In the genomic region with DNA sequence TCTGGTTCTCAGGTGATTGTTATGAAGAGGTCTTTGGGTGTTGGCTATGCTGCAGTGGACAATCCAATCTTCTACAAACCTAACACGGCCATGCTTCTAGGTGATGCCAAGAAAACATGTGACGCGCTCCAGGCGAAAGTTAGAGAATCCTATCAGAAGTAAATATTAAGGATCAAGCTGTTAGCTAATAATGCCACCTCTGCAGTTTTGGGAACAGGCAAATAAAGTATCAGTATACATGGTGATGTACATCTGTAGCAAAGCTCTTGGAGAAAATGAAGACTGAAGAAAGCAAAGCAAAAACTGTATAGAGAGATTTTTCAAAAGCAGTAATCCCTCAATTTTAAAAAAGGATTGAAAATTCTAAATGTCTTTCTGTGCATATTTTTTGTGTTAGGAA, we compare ENCODE assay signal across 34 cellular contexts.
"Had no signal": no experiment of that assay in that cellular context is flagged by ENCODE, and none has a peak within 500 bp of the region (broad histone marks: within the 10 kb centered on the region; RNA-seq: fewer than 3 reads in every experiment).

No MANE protein-coding gene starts in this region.

- H3K9me3 ChIP-seq: ascending aorta, body of pancreas, Peyer's patch had no signal

- DNase-seq: activated CD4-positive, alpha-beta T cell treated with anti-CD3 and anti-CD28 coated beads, Interleukin-2, amount 10 ng/mL, durations not matched to agents 24 days and 14 days; activated CD4-positive, alpha-beta T cell treated with anti-CD3 and anti-CD28 coated beads, Interleukin-2, amount 50 U/mL, for 4 hours; activated CD8-positive, alpha-beta T cell treated with anti-CD3 and anti-CD28 coated beads for 36 hours; activated gamma-delta T cell; activated naive CD4-positive, alpha-beta T cell treated with Interleukin-2 at 50 U/mL for 16 hours; activated naive CD8-positive, alpha-beta T cell treated with anti-CD3 and anti-CD28 coated beads, Interleukin-2, amount 10 ng/mL, durations not matched to agents 7 days and 5 days; activated T-cell treated with anti-CD3 and anti-CD28 coated beads, Interleukin-2, amount 50 U/mL, for 1 hour; amygdala; body of pancreas; caudate nucleus; Kasumi-1; MM.1S; MV-4-11; NCI-H1092; NCI-H146; NCI-H187; NCI-H2029 treated with DMSO at 0.1 percent for 48 hours; NCI-H2107; NCI-H2171; NCI-H510A; NCI-H526; NCI-H748 treated with DMSO at 0.1 percent for 48 hours; NK-92 treated with Interleukin-12 subunit alpha and Interleukin-12 subunit beta, amount 100 ng/mL, for 24 hours; PC-3; Peyer's patch; RPMI8226; SW 1271; T-helper 1 cell; T-helper 2 cell; T-helper 9 cell had no signal

- H3K4me1 Mint-ChIP-seq: activated CD4-positive, alpha-beta T cell treated with anti-CD3 and anti-CD28 coated beads, Interleukin-2, amount 10 ng/mL, durations not matched to agents 24 days and 14 days; activated naive CD4-positive, alpha-beta T cell treated with anti-CD3 and anti-CD28 coated beads, Interleukin-2, amount 50 U/mL, for 24 hours; activated naive CD8-positive, alpha-beta T cell treated with anti-CD3 and anti-CD28 coated beads, Interleukin-2, amount 10 ng/mL, durations not matched to agents 7 days and 5 days had no signal

- H3K4me3 Mint-ChIP-seq: activated CD4-positive, alpha-beta T cell treated with anti-CD3 and anti-CD28 coated beads, Interleukin-2, amount 10 ng/mL, durations not matched to agents 24 days and 14 days; activated CD8-positive, alpha-beta T cell treated with anti-CD3 and anti-CD28 coated beads for 36 hours; activated naive CD4-positive, alpha-beta T cell treated with anti-CD3 and anti-CD28 coated beads, Interleukin-2, amount 50 U/mL, for 24 hours; activated naive CD8-positive, alpha-beta T cell treated with anti-CD3 and anti-CD28 coated beads, Interleukin-2, amount 10 ng/mL, durations not matched to agents 7 days and 5 days had no signal

- FAIRE-seq: bronchial epithelial cell had no signal

- H3K27me3 Mint-ChIP-seq: activated CD4-positive, alpha-beta T cell treated with anti-CD3 and anti-CD28 coated beads, Interleukin-2, amount 10 ng/mL, durations not matched to agents 24 days and 14 days; activated CD8-positive, alpha-beta T cell treated with anti-CD3 and anti-CD28 coated beads for 36 hours; activated naive CD4-positive, alpha-beta T cell treated with anti-CD3 and anti-CD28 coated beads, Interleukin-2, amount 50 U/mL, for 24 hours; activated naive CD8-positive, alpha-beta T cell treated with anti-CD3 and anti-CD28 coated beads, Interleukin-2, amount 10 ng/mL, durations not matched to agents 7 days and 5 days had no signal

- H3K4me1 ChIP-seq: ascending aorta, Peyer's patch had no signal

- H3K4me3 ChIP-seq: ascending aorta, body of pancreas, Peyer's patch had no signal

- H3K9me3 Mint-ChIP-seq: activated CD4-positive, alpha-beta T cell treated with anti-CD3 and anti-CD28 coated beads, Interleukin-2, amount 10 ng/mL, durations not matched to agents 24 days and 14 days; activated CD8-positive, alpha-beta T cell treated with anti-CD3 and anti-CD28 coated beads for 36 hours; activated naive CD8-positive, alpha-beta T cell treated with anti-CD3 and anti-CD28 coated beads, Interleukin-2, amount 10 ng/mL, durations not matched to agents 7 days and 5 days; activated T-helper 2 cell treated with anti-CD3 and anti-CD28 coated beads, Interferon-gamma antibody, Interleukin-2, Interleukin-4, amounts not matched to agents 10 μg/mL and 5 μg/mL and 100 μg/mL, durations not matched to agents 14 hours and 24 hours and 36 hours had no signal

- H3K27me3 ChIP-seq: ascending aorta, body of pancreas, Peyer's patch had no signal

- ATAC-seq: activated CD8-positive, alpha-beta T cell treated with anti-CD3 and anti-CD28 coated beads for 36 hours; body of pancreas; PC-3 had no signal

- H3K27ac ChIP-seq: ascending aorta, body of pancreas, Peyer's patch had no signal

- H3K27ac Mint-ChIP-seq: activated CD4-positive, alpha-beta T cell treated with anti-CD3 and anti-CD28 coated beads, Interleukin-2, amount 10 ng/mL, durations not matched to agents 24 days and 14 days; activated CD8-positive, alpha-beta T cell treated with anti-CD3 and anti-CD28 coated beads for 36 hours; activated naive CD4-positive, alpha-beta T cell treated with anti-CD3 and anti-CD28 coated beads, Interleukin-2, amount 50 U/mL, for 24 hours; activated naive CD8-positive, alpha-beta T cell treated with anti-CD3 and anti-CD28 coated beads, Interleukin-2, amount 10 ng/mL, durations not matched to agents 7 days and 5 days; activated T-helper 2 cell treated with anti-CD3 and anti-CD28 coated beads, Interferon-gamma antibody, Interleukin-2, Interleukin-4, amounts not matched to agents 10 μg/mL and 5 μg/mL and 100 μg/mL, durations not matched to agents 14 hours and 24 hours and 36 hours had no signal
